Comparison of ENCODE assay signal across 23 cellular contexts in genomic region chr6:84597238-84597875, GRCh38.
A peak's percentile ranks its signal among the peaks of the same experiment; 100 is the strongest.
DNase-seq lines count a peak whose midpoint lies in the region; ATAC-seq and TF ChIP-seq lines count a peak whose summit lies in the region.
"Had no signal": no experiment of that assay in that cellular context is flagged by ENCODE, and none has a peak within 500 bp of the region (broad histone marks: within the 10 kb centered on the region; RNA-seq: fewer than 3 reads in every experiment).

No MANE protein-coding gene starts in this region.

- H4K20me1 ChIP-seq in smooth muscle cell (ENCODE audit: low read depth): no peaks in the 10 kb centered on the region

- H3K36me3 Mint-ChIP-seq in MCF 10A (ENCODE audit: insufficient read depth, unreplicated experiment): peaks cover 6% of the 10 kb centered on the region
- H3K36me3 Mint-ChIP-seq: immature natural killer cell; naive thymus-derived CD4-positive, alpha-beta T cell had no signal

- no peak for TF ChIP-seq POLR2A in breast epithelium (IDR thresholded peaks at IDR 0.05)

- intact Hi-C loops in MCF 10A (cut with micrococcal nuclease) (no loop called here), breast epithelium (cut with DNase I; ENCODE audit: low total_unique reads) (no loop called here)

- TF ChIP-seq CTCF in MCF 10A (IDR thresholded peaks at IDR 0.05; ENCODE audit: unreplicated experiment): no peak
- no peak for TF ChIP-seq CTCF in breast epithelium (IDR thresholded peaks at IDR 0.05)
- no peak for TF ChIP-seq CTCF in smooth muscle cell (IDR thresholded peaks at IDR 0.05; ENCODE audit: borderline replicate concordance, insufficient read depth, poor library complexity, severe bottlenecking)

- H3K36me3 ChIP-seq in breast epithelium (no peaks in the 10 kb centered on the region), smooth muscle cell (ENCODE audit: low read depth) (no peaks in the 10 kb centered on the region)
- H3K36me3 ChIP-seq: BE2C, cardiac muscle cell had no signal

- H3K9ac ChIP-seq in smooth muscle cell (ENCODE audit: low read depth): no peak overlapping the region

- CTCF ChIA-PET in MCF 10A (lab: Yijun Ruan, JAX): interaction anchor here (0.5 to 1.0 kb wide), 3 partner anchors 25 to 1557 kb away, joined by 3 read pairs; no protein-coding TSS in a partner anchor

- H3K9me3 Mint-ChIP-seq in MCF 10A (ENCODE audit: unreplicated experiment): no peaks in the 10 kb centered on the region
- H3K9me3 Mint-ChIP-seq: H9; T-helper 1 cell treated with Interleukin-12 subunit alpha and Interleukin-12 subunit beta and Interleukin-4 antibody, amounts not matched to agents 30 μg/mL and 1 μg/mL, for 36 hours had no signal

- ATAC-seq in SK-N-SH treated with all-trans-retinoic acid at 6 μM for 48 hours: peak; percentile 57
- ATAC-seq: activated CD4-positive, alpha-beta T cell treated with anti-CD3 and anti-CD28 coated beads for 36 hours; left lobe of liver; naive thymus-derived CD4-positive, alpha-beta T cell had no signal

- H3K27me3 Mint-ChIP-seq in MCF 10A (ENCODE audit: insufficient read depth, unreplicated experiment): no peaks in the 10 kb centered on the region
- H3K27me3 Mint-ChIP-seq: activated CD4-positive, alpha-beta T cell treated with anti-CD3 and anti-CD28 coated beads for 36 hours; naive thymus-derived CD4-positive, alpha-beta T cell had no signal

- H3K9me3 ChIP-seq in breast epithelium: no peaks in the 10 kb centered on the region
- H3K9me3 ChIP-seq in smooth muscle cell (replicated peaks; ENCODE audit: low read depth): no peaks in the 10 kb centered on the region
- H3K9me3 ChIP-seq: BE2C had no signal

- H3K4me3 ChIP-seq in breast epithelium: no peak overlapping the region
- no peak overlapping the region for H3K4me3 ChIP-seq in smooth muscle cell
- H3K4me3 ChIP-seq: cardiac muscle cell, PC-9 had no signal

- DNase-seq in MCF 10A (ENCODE audit: unreplicated experiment) (no peak), breast epithelium (ENCODE audit: low spot score in 2 of 2) (no peak), dermis blood vessel endothelial cell (peak; percentile 24), smooth muscle cell (lab: John Stamatoyannopoulos, UW; ENCODE audit: unreplicated experiment) (no peak), NCI-H2107 (lab: John Stamatoyannopoulos, UW) (no peak), NCI-H2227 treated with DMSO at 0.1 percent for 48 hours (lab: John Stamatoyannopoulos, UW) (no peak), NCI-H2029 (lab: John Stamatoyannopoulos, UW) (no peak)
- DNase-seq: activated CD4-positive, alpha-beta T cell treated with anti-CD3 and anti-CD28 coated beads for 36 hours; activated gamma-delta T cell; BE2C; H9; hippocampal formation; immature natural killer cell; naive thymus-derived CD4-positive, alpha-beta T cell; NCI-H1417 treated with DMSO at 0.1 percent for 48 hours; NCI-H510A; PC-9; retina had no signal

- H3K27ac ChIP-seq in breast epithelium (no peak overlapping the region), smooth muscle cell (ENCODE audit: low read depth) (no peak overlapping the region)
- H3K27ac ChIP-seq: 22Rv1, cardiac muscle cell, PC-9 had no signal

- no peaks in the 10 kb centered on the region for H3K27me3 ChIP-seq in breast epithelium
- H3K27me3 ChIP-seq in smooth muscle cell (ENCODE audit: low read depth): no peaks in the 10 kb centered on the region
- H3K27me3 ChIP-seq: BE2C, cardiac muscle cell had no signal

- H3F3A ChIP-seq in smooth muscle cell (ENCODE audit: low read depth): no peaks in the 10 kb centered on the region

- H3K4me1 Mint-ChIP-seq in MCF 10A (ENCODE audit: insufficient read depth, unreplicated experiment): peaks cover 5% of the 10 kb centered on the region
- H3K4me1 Mint-ChIP-seq: activated CD4-positive, alpha-beta T cell treated with anti-CD3 and anti-CD28 coated beads for 36 hours; H9; naive thymus-derived CD4-positive, alpha-beta T cell had no signal

- no peaks in the 10 kb centered on the region for H3K4me1 ChIP-seq in breast epithelium
- no peaks in the 10 kb centered on the region for H3K4me1 ChIP-seq in smooth muscle cell (ENCODE audit: low read depth)
- H3K4me1 ChIP-seq: BE2C had no signal

- BruUV-seq in MCF 10A (replicated peaks; lab: Mats Ljungman, UMichigan): no TSS peak

- H2AFZ ChIP-seq in smooth muscle cell (ENCODE audit: low read depth): peak overlapping the region; percentile 32
- H2AFZ ChIP-seq: PC-9 had no signal

- POLR2A ChIA-PET in MCF 10A (lab: Yijun Ruan, JAX): interaction anchor here (0.6 to 1.6 kb wide), 3 partner anchors 10 to 1859 kb away, joined by 3 read pairs; no protein-coding TSS in a partner anchor

- H3K79me2 ChIP-seq in smooth muscle cell (ENCODE audit: low read depth): no peaks in the 10 kb centered on the region

- WGBS in smooth muscle cell (ENCODE audit: low lambda C conversion rate): 45% methylated on average over 4 of the region's 4 CpGs

- H3K27ac Mint-ChIP-seq in MCF 10A (ENCODE audit: low read depth, unreplicated experiment): peak overlapping the region; percentile 32
- H3K27ac Mint-ChIP-seq: activated CD4-positive, alpha-beta T cell treated with anti-CD3 and anti-CD28 coated beads for 36 hours; H9; immature natural killer cell; naive thymus-derived CD4-positive, alpha-beta T cell; T-helper 1 cell treated with Interleukin-12 subunit alpha and Interleukin-12 subunit beta and Interleukin-4 antibody, amounts not matched to agents 30 μg/mL and 1 μg/mL, for 36 hours had no signal

- no peak overlapping the region for H3K4me3 Mint-ChIP-seq in MCF 10A (ENCODE audit: unreplicated experiment)
- H3K4me3 Mint-ChIP-seq: activated CD4-positive, alpha-beta T cell treated with anti-CD3 and anti-CD28 coated beads for 36 hours; H9; immature natural killer cell; naive thymus-derived CD4-positive, alpha-beta T cell; T-helper 1 cell treated with Interleukin-12 subunit alpha and Interleukin-12 subunit beta and Interleukin-4 antibody, amounts not matched to agents 30 μg/mL and 1 μg/mL, for 36 hours had no signal

- H3K4me2 ChIP-seq in smooth muscle cell: peak overlapping the region; percentile 31
- H3K4me2 ChIP-seq: PC-9 had no signal

TF ChIP-seq in SK-N-SH treated with all-trans-retinoic acid at 6 μM for 48 hours, 23 proteins besides CTCF, POLR2A, EP300 and RAD21:
- TF ChIP-seq OSR1 (CRISPR knock-in tag; IDR thresholded peaks at IDR 0.05): no peak
- TF ChIP-seq RARB (CRISPR knock-in tag; IDR thresholded peaks at IDR 0.05): no peak
- no peak for TF ChIP-seq CSRNP3 (CRISPR knock-in tag; IDR thresholded peaks at IDR 0.05)
- TF ChIP-seq ZFP3 (CRISPR knock-in tag; IDR thresholded peaks at IDR 0.05): no peak
